22 cellular contexts compared by ENCODE assay signal in the genomic region with DNA sequence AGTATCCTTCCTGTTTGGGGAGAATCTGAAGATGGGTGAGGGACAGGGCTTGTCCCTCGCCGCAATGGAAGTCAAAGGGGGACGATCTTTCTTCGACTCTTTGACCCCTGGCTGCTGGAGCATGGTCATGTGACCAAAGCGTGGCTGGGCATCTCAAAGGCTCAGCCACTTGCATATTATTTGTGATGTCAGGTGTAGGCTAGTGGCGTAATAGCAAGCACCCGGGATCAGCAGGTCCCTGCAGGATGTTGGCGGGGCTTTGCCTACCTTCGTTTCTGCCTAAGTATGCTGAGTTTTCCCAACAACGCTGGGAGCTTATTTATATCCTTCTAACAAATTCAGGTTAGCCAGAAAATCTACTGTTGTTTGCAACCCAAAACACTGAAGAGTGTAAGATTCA. TPM values are rescaled to one million over a fixed set of nuclear protein-coding genes. Genes with fewer than 3 reads are reported as not detected.
DNase-seq lines count a peak whose midpoint lies in the region; ATAC-seq, FAIRE-seq and TF ChIP-seq lines count a peak whose summit lies in the region.
"Had no signal": no experiment of that assay in that cellular context is flagged by ENCODE, and none has a peak within 500 bp of the region (broad histone marks: within the 10 kb centered on the region; RNA-seq: fewer than 3 reads in every experiment).

No MANE protein-coding gene starts in this region.

- RAD21 ChIA-PET in GM12878 (lab: Charles Lee; ENCODE audit: unreplicated experiment): interaction anchor here (0.7 to 12.9 kb wide), 40 partner anchors 8 to 815 kb away, joined by 3 to 500 read pairs (median 5); a partner anchor contains a TSS

- H4K5ac ChIP-seq in IMR-90 (ENCODE audit: low read depth, low read length): no peak overlapping the region

- WGBS in IMR-90 (ENCODE audit: extremely low coverage in 2 of 2, insufficient read length in 1 of 2), 2 experiments: 75% methylated on average over 7 of the region's 10 CpGs; no CpG with 5 or more reads in 1 of the 2 experiments
- WGBS in GM12878 (ENCODE audit: insufficient coverage, insufficient replicate concordance, low lambda C conversion rate, missing lambda C conversion rate): 83% methylated on average over 10 of the region's 10 CpGs

- no peak overlapping the region for H3K27ac ChIP-seq in IMR-90 (ENCODE audit: insufficient read depth, low read length)
- H3K27ac ChIP-seq in GM12878 (ENCODE audit: control insufficient read depth, insufficient read depth): peak overlapping the region; percentile 95
- H3K27ac ChIP-seq in neural progenitor cell: no peak overlapping the region
- H3K27ac ChIP-seq in CD8-positive, alpha-beta T cell (ENCODE audit: low read depth, low read length): no peak overlapping the region
- H3K27ac ChIP-seq: heart right ventricle, left ventricle myocardium inferior, ovary, thoracic aorta, uterus had no signal

- no peak for TF ChIP-seq POLR2A in IMR-90 (IDR thresholded peaks at IDR 0.05; ENCODE audit: low read depth, low read length)
- no peak for TF ChIP-seq POLR2A in GM12878 (IDR thresholded peaks at IDR 0.05; ENCODE audit: low read depth, low read length)

- H3K4me3 ChIP-seq in IMR-90 (ENCODE audit: insufficient read depth, low read depth, low read length) (no peak overlapping the region), GM12878 (no peak overlapping the region), neural progenitor cell (no peak overlapping the region)
- H3K4me3 ChIP-seq in CD8-positive, alpha-beta T cell (ENCODE audit: low read depth, low read length): no peak overlapping the region
- H3K4me3 ChIP-seq: heart right ventricle, left ventricle myocardium inferior, ovary, smooth muscle cell, thoracic aorta, uterus had no signal

- TF ChIP-seq CTCF in IMR-90 (conservative IDR thresholded peaks at IDR 0.05; ENCODE audit: low read depth, low read length) (no peak), GM12878 (IDR thresholded peaks at IDR 0.05 in 2 of 3, conservative IDR thresholded peaks at IDR 0.05 in 1 of 3; ENCODE audit: control insufficient read depth in 2 of 3, extremely low read depth in 1 of 3, insufficient read depth in 1 of 3, low read depth in 3 of 3, low read length in 3 of 3) (no peak), neural progenitor cell (IDR thresholded peaks at IDR 0.05) (no peak)
- TF ChIP-seq CTCF in CD8-positive, alpha-beta T cell (IDR thresholded peaks at IDR 0.05): no peak

- peak overlapping the region; percentile 47 for H3K27ac Mint-ChIP-seq in activated CD4-positive, alpha-beta T cell treated with anti-CD3 and anti-CD28 coated beads, Interleukin-2, amount 10 ng/mL, durations not matched to agents 24 days and 14 days
- no peak overlapping the region for H3K27ac Mint-ChIP-seq in neural progenitor cell
- no peak overlapping the region for H3K27ac Mint-ChIP-seq in CD8-positive, alpha-beta T cell
- H3K27ac Mint-ChIP-seq: activated naive CD8-positive, alpha-beta T cell treated with anti-CD3 and anti-CD28 coated beads, Interleukin-2, amount 10 ng/mL, durations not matched to agents 7 days and 5 days; mesothelial cell of epicardium had no signal

- H2BK120ac ChIP-seq in IMR-90 (ENCODE audit: low read depth, low read length): no peak overlapping the region

- H3K56ac ChIP-seq in IMR-90 (ENCODE audit: extremely low read depth, insufficient read depth, low read length): no peak overlapping the region

- H3K27me3 Mint-ChIP-seq in activated CD4-positive, alpha-beta T cell treated with anti-CD3 and anti-CD28 coated beads, Interleukin-2, amount 10 ng/mL, durations not matched to agents 24 days and 14 days: no peaks in the 10 kb centered on the region
- no peaks in the 10 kb centered on the region for H3K27me3 Mint-ChIP-seq in neural progenitor cell (ENCODE audit: insufficient read depth, low read depth)
- H3K27me3 Mint-ChIP-seq in CD8-positive, alpha-beta T cell (ENCODE audit: low read depth): peaks cover 3% of the 10 kb centered on the region

- no peak overlapping the region for H4K8ac ChIP-seq in IMR-90 (ENCODE audit: low read depth in 2 of 2, low read length in 2 of 2)

- H3K79me2 ChIP-seq in GM12878 (ENCODE audit: control insufficient read depth, insufficient read depth, low read length) (no peaks in the 10 kb centered on the region), neural progenitor cell (ENCODE audit: low read depth) (no peaks in the 10 kb centered on the region)

- no peak overlapping the region for H3K18ac ChIP-seq in IMR-90 (ENCODE audit: low read depth, low read length)

- no peak overlapping the region for H3K4ac ChIP-seq in IMR-90 (ENCODE audit: low read depth, low read length)

- dilution Hi-C loops in IMR-90 (cut with HindIII; ENCODE audit: low sequenced_read_pairs, unreplicated experiment): no loop called here

- TF ChIP-seq EP300 in GM12878 (IDR thresholded peaks at IDR 0.05; ENCODE audit: borderline replicate concordance in 1 of 2, control insufficient read depth in 1 of 2, low read depth in 2 of 2, low read length in 2 of 2): no peak; a peak in 1 of 4 replicates

- H3K9ac ChIP-seq in IMR-90 (ENCODE audit: low read depth, low read length) (no peak overlapping the region), GM12878 (ENCODE audit: control insufficient read depth, insufficient read depth, low read length) (peak overlapping the region; percentile 65), neural progenitor cell (no peak overlapping the region)

- no peak for ATAC-seq in IMR-90 (ENCODE audit: low read depth)
- no peak for ATAC-seq in GM12878
- ATAC-seq in CD8-positive, alpha-beta T cell: no peak

- FAIRE-seq in GM12878 (lab: Jason Lieb, UNC): no peak

- SMC1A ChIA-PET in GM12878 (lab: Charles Lee; ENCODE audit: uncharacterized antibody, unreplicated experiment): interaction anchor here (0.7 to 7.4 kb wide), 41 partner anchors 8 to 855 kb away, joined by 3 to 293 read pairs (median 10); no protein-coding TSS in a partner anchor

- H3K4me1 ChIP-seq in IMR-90 (ENCODE audit: control insufficient read depth, insufficient read depth, low read length): no peaks in the 10 kb centered on the region
- peaks cover 59% of the 10 kb centered on the region for H3K4me1 ChIP-seq in GM12878 (ENCODE audit: control insufficient read depth, insufficient read depth, low read length)
- H3K4me1 ChIP-seq in neural progenitor cell: no peaks in the 10 kb centered on the region
- no peaks in the 10 kb centered on the region for H3K4me1 ChIP-seq in CD8-positive, alpha-beta T cell (ENCODE audit: insufficient read depth, low read length)
- H3K4me1 ChIP-seq: uterus had no signal

- H3K79me1 ChIP-seq in IMR-90 (ENCODE audit: low read depth in 1 of 2, low read length in 2 of 2): no peaks in the 10 kb centered on the region

- H3K27me3 ChIP-seq in IMR-90 (ENCODE audit: control insufficient read depth, insufficient read depth, low read length) (peaks cover 11% of the 10 kb centered on the region), GM12878 (replicated peaks in 1 of 2; ENCODE audit: control insufficient read depth in 2 of 2, insufficient read depth in 2 of 2, low read length in 1 of 2) (no peaks in the 10 kb centered on the region), neural progenitor cell (no peaks in the 10 kb centered on the region)
- no peaks in the 10 kb centered on the region for H3K27me3 ChIP-seq in CD8-positive, alpha-beta T cell (ENCODE audit: insufficient read depth, low read length)
- H3K27me3 ChIP-seq: BE2C, heart right ventricle, ovary, uterus had no signal

- no peaks in the 10 kb centered on the region for H3K9me3 Mint-ChIP-seq in activated CD4-positive, alpha-beta T cell treated with anti-CD3 and anti-CD28 coated beads, Interleukin-2, amount 10 ng/mL, durations not matched to agents 24 days and 14 days
- H3K9me3 Mint-ChIP-seq in neural progenitor cell: no peaks in the 10 kb centered on the region
- H3K9me3 Mint-ChIP-seq in CD8-positive, alpha-beta T cell: no peaks in the 10 kb centered on the region
- H3K9me3 Mint-ChIP-seq: naive thymus-derived CD8-positive, alpha-beta T cell had no signal

- H3K4me1 Mint-ChIP-seq in activated CD4-positive, alpha-beta T cell treated with anti-CD3 and anti-CD28 coated beads, Interleukin-2, amount 10 ng/mL, durations not matched to agents 24 days and 14 days: peaks cover 36% of the 10 kb centered on the region
- H3K4me1 Mint-ChIP-seq in neural progenitor cell: peaks cover 4% of the 10 kb centered on the region
- H3K4me1 Mint-ChIP-seq in CD8-positive, alpha-beta T cell (ENCODE audit: low read depth): peaks cover 20% of the 10 kb centered on the region
- H3K4me1 Mint-ChIP-seq: mesothelial cell of epicardium had no signal

- POLR2A ChIA-PET in IMR-90 (lab: Charles Lee; ENCODE audit: unreplicated experiment) (no interaction called here), GM12878 (lab: Charles Lee) (interaction anchor here (0.8 to 6.6 kb wide), 10 partner anchors 8 to 177 kb away, joined by 3 to 62 read pairs (median 6); no protein-coding TSS in a partner anchor)
- POLR2A ChIA-PET in CD8-positive, alpha-beta T cell (lab: Charles Lee): interaction anchor here (0.7 to 1.5 kb wide), 3 partner anchors 219 to 321 kb away, joined by 3 to 4 read pairs (median 4); no protein-coding TSS in a partner anchor

- H2BK20ac ChIP-seq in IMR-90 (ENCODE audit: low read depth, low read length): no peak overlapping the region

- BruUV-seq in IMR-90 (replicated peaks; lab: Mats Ljungman, UMichigan) (no TSS peak), GM12878 (replicated peaks; lab: Mats Ljungman, UMichigan) (TSS peak; percentile 77)

- no peaks in the 10 kb centered on the region for H3F3A ChIP-seq in neural progenitor cell (ENCODE audit: low read depth)

- in situ Hi-C loops in IMR-90 (cut with MboI; ENCODE audit: low sequenced_read_pairs) (no loop called here), GM12878 (cut with MboI) (no loop called here)

- H3K14ac ChIP-seq in IMR-90 (replicated peaks; ENCODE audit: low read depth, low read length): no peak overlapping the region

- H3K4me3 Mint-ChIP-seq in activated CD4-positive, alpha-beta T cell treated with anti-CD3 and anti-CD28 coated beads, Interleukin-2, amount 10 ng/mL, durations not matched to agents 24 days and 14 days: no peak overlapping the region
- H3K4me3 Mint-ChIP-seq in neural progenitor cell: no peak overlapping the region
- H3K4me3 Mint-ChIP-seq in CD8-positive, alpha-beta T cell: no peak overlapping the region
- H3K4me3 Mint-ChIP-seq: activated naive CD8-positive, alpha-beta T cell treated with anti-CD3 and anti-CD28 coated beads, Interleukin-2, amount 10 ng/mL, durations not matched to agents 7 days and 5 days; mesothelial cell of epicardium had no signal

- no peaks in the 10 kb centered on the region for H3K36me3 Mint-ChIP-seq in activated CD4-positive, alpha-beta T cell treated with anti-CD3 and anti-CD28 coated beads, Interleukin-2, amount 10 ng/mL, durations not matched to agents 24 days and 14 days (ENCODE audit: low read depth)
- H3K36me3 Mint-ChIP-seq in neural progenitor cell: no peaks in the 10 kb centered on the region
- no peaks in the 10 kb centered on the region for H3K36me3 Mint-ChIP-seq in CD8-positive, alpha-beta T cell
- H3K36me3 Mint-ChIP-seq: activated naive CD8-positive, alpha-beta T cell treated with anti-CD3 and anti-CD28 coated beads, Interleukin-2, amount 10 ng/mL, durations not matched to agents 7 days and 5 days; mesothelial cell of epicardium; naive thymus-derived CD8-positive, alpha-beta T cell had no signal

- H2AFZ ChIP-seq in IMR-90 (replicated peaks; ENCODE audit: low read length, poor library complexity) (peak overlapping the region; percentile 60), GM12878 (ENCODE audit: control insufficient read depth, low read depth, low read length) (peak overlapping the region; percentile 39), neural progenitor cell (replicated peaks) (peak overlapping the region; percentile 46)

- no peak overlapping the region for H2BK5ac ChIP-seq in IMR-90 (ENCODE audit: low read depth, low read length, poor library complexity, severe bottlenecking)

- H4K91ac ChIP-seq in IMR-90 (ENCODE audit: insufficient read depth, low read depth, low read length): no peak overlapping the region

- no peak overlapping the region for H3K4me2 ChIP-seq in IMR-90 (ENCODE audit: low read depth, low read length)
- H3K4me2 ChIP-seq in GM12878 (ENCODE audit: control insufficient read depth, insufficient read depth): peak overlapping the region; percentile 69
- no peak overlapping the region for H3K4me2 ChIP-seq in neural progenitor cell
- H3K4me2 ChIP-seq: smooth muscle cell had no signal

- no peak overlapping the region for H2AK9ac ChIP-seq in IMR-90 (replicated peaks; ENCODE audit: low read depth, low read length, poor library complexity)

- no peak overlapping the region for H2AK5ac ChIP-seq in IMR-90 (ENCODE audit: low read depth, low read length)

- no peaks in the 10 kb centered on the region for H3K9me3 ChIP-seq in IMR-90 (ENCODE audit: control insufficient read depth, insufficient read depth, low read length)
- H3K9me3 ChIP-seq in GM12878 (replicated peaks; ENCODE audit: control insufficient read depth, insufficient read depth, low read length): 0 out of 3 replicates have a peak, but pooled peaks cover 2% of the 10 kb centered on the region
- no peaks in the 10 kb centered on the region for H3K9me3 ChIP-seq in neural progenitor cell (ENCODE audit: low read depth)
- no peaks in the 10 kb centered on the region for H3K9me3 ChIP-seq in CD8-positive, alpha-beta T cell (ENCODE audit: low read length)
- H3K9me3 ChIP-seq: BE2C, heart right ventricle, left ventricle myocardium inferior, ovary, thoracic aorta, uterus had no signal

- H3K36me3 ChIP-seq in IMR-90 (ENCODE audit: control insufficient read depth, insufficient read depth, low read length) (no peaks in the 10 kb centered on the region), GM12878 (ENCODE audit: control insufficient read depth in 2 of 2, insufficient read depth in 2 of 2, low read length in 1 of 2) (no peaks in the 10 kb centered on the region), neural progenitor cell (no peaks in the 10 kb centered on the region)
- no peaks in the 10 kb centered on the region for H3K36me3 ChIP-seq in CD8-positive, alpha-beta T cell (ENCODE audit: insufficient read depth, low read length)
- H3K36me3 ChIP-seq: BE2C, heart right ventricle, left ventricle myocardium inferior, ovary, thoracic aorta, uterus had no signal

- intact Hi-C loops in activated CD4-positive, alpha-beta T cell treated with anti-CD3 and anti-CD28 coated beads, Interleukin-2, amount 10 ng/mL, durations not matched to agents 24 days and 14 days (cut with micrococcal nuclease): loop anchor here (2.0 to 10.0 kb wide), 5 partner anchors 60 to 1010 kb away; a partner anchor contains a TSS
- intact Hi-C loops in IMR-90 (cut with micrococcal nuclease): no loop called here
- intact Hi-C loops in GM12878 (cut with micrococcal nuclease; ENCODE audit: unreplicated experiment): loop anchor here (1.0 to 2.0 kb wide), 4 partner anchors 8 to 546 kb away; a partner anchor contains a TSS
- intact Hi-C loops in CD8-positive, alpha-beta T cell (cut with DNase I, micrococcal nuclease): loop anchor here in 1 of 2 experiments (2.0 to 10.0 kb wide), 3 partner anchors 320 to 1010 kb away; a partner anchor contains a TSS

- no peaks in the 10 kb centered on the region for H3K9me1 ChIP-seq in IMR-90 (ENCODE audit: insufficient read depth, low read length)

- DNase-seq in activated CD4-positive, alpha-beta T cell treated with anti-CD3 and anti-CD28 coated beads, Interleukin-2, amount 10 ng/mL, durations not matched to agents 24 days and 14 days: no peak
- DNase-seq in activated CD4-positive, alpha-beta T cell treated with anti-CD3 and anti-CD28 coated beads, Interleukin-2, amount 50 U/mL, for 48 hours: no peak
- no peak for DNase-seq in IMR-90
- no peak for DNase-seq in GM12878 (ENCODE audit: low read depth, low spot score)
- no peak for DNase-seq in neural progenitor cell (ENCODE audit: low spot score)
- DNase-seq in CD8-positive, alpha-beta T cell: no peak
- DNase-seq in mesenteric fat pad (ENCODE audit: low spot score): no peak
- DNase-seq in kidney tubule cell (ENCODE audit: low spot score): no peak
- DNase-seq: left ventricle myocardium inferior, NCI-H1436 treated with DMSO at 0.1 percent for 48 hours, NCI-H510A had no signal

- CTCF ChIA-PET in IMR-90 (lab: Yijun Ruan, JAX) (interaction anchor here (1.2 to 1.6 kb wide), 4 partner anchors 11 to 226 kb away, joined by 3 to 9 read pairs (median 6); no protein-coding TSS in a partner anchor), GM12878 (lab: Yijun Ruan, JAX) (interaction anchor here (0.8 to 12.9 kb wide), 38 partner anchors 8 to 910 kb away, joined by 3 to 164 read pairs (median 6); no protein-coding TSS in a partner anchor)
- CTCF ChIA-PET in CD8-positive, alpha-beta T cell (lab: Charles Lee): interaction anchor here (1.0 to 6.2 kb wide), 22 partner anchors 9 to 905 kb away, joined by 3 to 63 read pairs (median 5); no protein-coding TSS in a partner anchor

- no peak overlapping the region for H2BK15ac ChIP-seq in IMR-90 (ENCODE audit: low read depth, low read length)

- H3K23ac ChIP-seq in IMR-90 (ENCODE audit: low read depth, low read length): no peak overlapping the region

- TF ChIP-seq RAD21 in IMR-90 (IDR thresholded peaks at IDR 0.05; ENCODE audit: low read length): no peak
- TF ChIP-seq RAD21 in GM12878 (IDR thresholded peaks at IDR 0.05; ENCODE audit: insufficient read depth, low read depth, low read length): no peak

- no peaks in the 10 kb centered on the region for H4K20me1 ChIP-seq in IMR-90 (ENCODE audit: insufficient read depth, low read length)
- H4K20me1 ChIP-seq in GM12878 (ENCODE audit: control insufficient read depth, insufficient read depth): no peaks in the 10 kb centered on the region
- H4K20me1 ChIP-seq in neural progenitor cell (ENCODE audit: low read depth): no peaks in the 10 kb centered on the region

RNA-seq across cellular contexts. Expression of a gene that starts 50.3 kb away (rescaled TPM):
- not detected in 2 replicates for total RNA-seq in activated CD4-positive, alpha-beta T cell treated with anti-CD3 and anti-CD28 coated beads, Interleukin-2, amount 10 ng/mL, durations not matched to agents 24 days and 14 days
- total RNA-seq in IMR-90 (2012; rRNA removed) (under 0.01 TPM in 1 of 2 replicates, not detected in the other), GM12878 (2014; rRNA removed) (0.11 TPM in 1 of 2 replicates, not detected in the other), GM12878 (2014; rRNA removed; fragmentation: Illumina TruSeq; extraction: Trizol) (0.09 TPM in 1 of 2 replicates, not detected in the other), GM12878 (2021) (0.08 TPM in 1 of 2 replicates, not detected in the other), neural progenitor cell (ENCODE audit: low replicate concordance) (not detected in 2 replicates), mesenteric fat pad (0.93 TPM)
- polyA plus RNA-seq in IMR-90 (2012; rRNA removed) (0.02 TPM in 1 of 2 replicates, not detected in the other), GM12878 (2011; rRNA removed) (0.11 and 0.16 TPM in 2 replicates), GM12878 (2014; fragmentation: Illumina TruSeq; extraction: Trizol) (0.03 TPM in 1 of 2 replicates, not detected in the other), GM12878 (2014; fragmentation: Nextera tagmentation; extraction: Ambion mirVana) (under 1 TPM; 0.02 to 0.16 TPM), GM12878 (2014; rRNA removed) (0.05 TPM in 1 of 2 replicates, not detected in the other), GM12878 (2016; fragmentation: Nextera tagmentation; extraction: Ambion mirVana) (not detected)
- polyA plus RNA-seq in IMR-90 (2012; cell fraction: cytosol; rRNA removed): not detected in 2 replicates
- polyA plus RNA-seq in IMR-90 (2012; cell fraction: nucleus; rRNA removed; ENCODE audit: low replicate concordance): 0.05 TPM in 1 of 2 replicates, not detected in the other
- 0.19 TPM in 1 of 2 replicates, not detected in the other for total RNA-seq in GM12878 (2013; cell fraction: nucleolus; rRNA removed)
- polyA plus RNA-seq in GM12878 (2011; ENCODE audit: low read depth): not detected
- 0.02 and 0.06 TPM in 2 replicates for polyA plus RNA-seq in GM12878 (2011; cell fraction: cytosol; rRNA removed)
- polyA plus RNA-seq in GM12878 (2011; cell fraction: nucleus; rRNA removed): 0.06 and 0.09 TPM in 2 replicates
- polyA plus RNA-seq in GM12878 (2012): not detected in 2 replicates
- polyA minus RNA-seq in GM12878 (2011; rRNA and poly(A)+ RNA removed): not detected in 2 replicates
- polyA minus RNA-seq in GM12878 (2011; cell fraction: cytosol; rRNA and poly(A)+ RNA removed): not detected in 2 replicates
- polyA minus RNA-seq in GM12878 (2011; cell fraction: nucleus; rRNA and poly(A)+ RNA removed): not detected in 2 replicates
- total RNA-seq in CD8-positive, alpha-beta T cell: not detected
- total RNA-seq: activated naive CD8-positive, alpha-beta T cell treated with anti-CD3 and anti-CD28 coated beads, Interleukin-2, amount 10 ng/mL, durations not matched to agents 7 days and 5 days; epithelial cell of proximal tubule; naive thymus-derived CD8-positive, alpha-beta T cell; SK-MEL-5 had no signal
- polyA plus RNA-seq: naive thymus-derived CD8-positive, alpha-beta T cell had no signal
